Comparison of ENCODE assay signal across 16 cellular contexts in the genomic region with DNA sequence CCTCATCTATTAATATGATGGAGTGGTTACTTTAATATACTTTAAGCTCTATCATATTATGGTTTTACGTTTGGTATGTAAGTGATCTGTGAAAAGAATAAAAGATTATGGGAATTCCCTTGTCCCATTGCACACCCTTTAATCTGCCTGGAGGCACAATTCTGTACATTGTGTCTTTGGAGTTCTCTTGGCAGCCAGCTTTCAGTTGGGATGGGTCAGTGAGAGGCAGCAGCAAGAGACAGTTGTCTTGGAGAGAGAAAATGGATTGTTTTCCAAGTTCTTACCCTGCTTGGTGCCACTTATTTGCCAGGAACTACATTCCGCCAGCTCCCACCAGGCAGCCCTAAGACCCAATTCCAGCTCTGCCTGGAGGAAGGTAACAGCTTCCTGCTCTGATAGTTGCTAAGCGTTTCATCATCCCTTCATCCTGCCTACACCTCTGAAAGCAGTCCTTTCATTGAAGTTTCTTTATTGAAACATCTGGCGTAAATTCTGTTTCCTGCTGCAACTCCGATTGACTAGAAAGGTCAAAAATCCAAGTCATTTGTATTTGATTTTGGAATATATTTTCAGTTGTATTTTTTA.
"Had no signal": no experiment of that assay in that cellular context is flagged by ENCODE, and none has a peak within 500 bp of the region (broad histone marks: within the 10 kb centered on the region; RNA-seq: fewer than 3 reads in every experiment).

No MANE protein-coding gene starts in this region.

- H3K4me3 Mint-ChIP-seq: activated naive CD4-positive, alpha-beta T cell treated with anti-CD3 and anti-CD28 coated beads, Interleukin-2, amount 10 ng/mL, durations not matched to agents 7 days and 5 days; activated T-cell treated with anti-CD3 and anti-CD28 coated beads, Interleukin-2, amount 50 U/mL, for 24 hours; effector memory CD8-positive, alpha-beta T cell; memory B cell; natural killer cell; stimulated activated naive B cell treated with anti-CD40 and anti-IgM and Interleukin-4, amounts not matched to agents 10 μg/mL and 1 μg/mL and 100 μg/mL, for 72 hours had no signal

- H3K27ac Mint-ChIP-seq: activated naive CD4-positive, alpha-beta T cell treated with anti-CD3 and anti-CD28 coated beads, Interleukin-2, amount 10 ng/mL, durations not matched to agents 7 days and 5 days; activated T-cell treated with anti-CD3 and anti-CD28 coated beads, Interleukin-2, amount 50 U/mL, for 24 hours; effector memory CD8-positive, alpha-beta T cell; memory B cell; natural killer cell; stimulated activated naive B cell treated with anti-CD40 and anti-IgM and Interleukin-4, amounts not matched to agents 10 μg/mL and 1 μg/mL and 100 μg/mL, for 72 hours had no signal

- H3K9me3 Mint-ChIP-seq: activated T-cell treated with anti-CD3 and anti-CD28 coated beads, Interleukin-2, amount 50 U/mL, for 24 hours; memory B cell had no signal

- H3K4me1 Mint-ChIP-seq: activated naive CD4-positive, alpha-beta T cell treated with anti-CD3 and anti-CD28 coated beads, Interleukin-2, amount 10 ng/mL, durations not matched to agents 7 days and 5 days; memory B cell; natural killer cell; stimulated activated naive B cell treated with anti-CD40 and anti-IgM and Interleukin-4, amounts not matched to agents 10 μg/mL and 1 μg/mL and 100 μg/mL, for 72 hours had no signal

- ATAC-seq: effector memory CD8-positive, alpha-beta T cell; left lobe of liver; natural killer cell; stimulated activated naive B cell treated with anti-CD40 and anti-IgM and Interleukin-4, amounts not matched to agents 10 μg/mL and 1 μg/mL and 100 μg/mL, for 72 hours had no signal

- H3K36me3 Mint-ChIP-seq: activated naive CD4-positive, alpha-beta T cell treated with anti-CD3 and anti-CD28 coated beads, Interleukin-2, amount 10 ng/mL, durations not matched to agents 7 days and 5 days; memory B cell; natural killer cell; stimulated activated naive B cell treated with anti-CD40 and anti-IgM and Interleukin-4, amounts not matched to agents 10 μg/mL and 1 μg/mL and 100 μg/mL, for 72 hours had no signal

- DNase-seq: activated CD4-positive, alpha-beta T cell treated with anti-CD3 and anti-CD28 coated beads, Interleukin-2, amount 50 U/mL, for 48 hours; activated naive CD4-positive, alpha-beta T cell treated with anti-CD3 and anti-CD28 coated beads, Interleukin-2, amount 10 ng/mL, durations not matched to agents 7 days and 5 days; activated T-cell treated with anti-CD3 and anti-CD28 coated beads, Interleukin-2, amount 50 U/mL, for 24 hours; effector memory CD8-positive, alpha-beta T cell; erythroblast; islet precursor cell; natural killer cell; posterior cingulate gyrus; stimulated activated CD4-positive, alpha-beta T cell treated with anti-CD3 and anti-CD28 coated beads, Interleukin-15, amount 100 ng/mL, for 24 hours; stimulated activated CD4-positive, alpha-beta T cell treated with anti-CD3 and anti-CD28 coated beads, Interleukin-4, amount 100 ng/mL, for 1 hour; stimulated activated naive B cell treated with anti-CD40 and anti-IgM and Interleukin-4, amounts not matched to agents 10 μg/mL and 1 μg/mL and 100 μg/mL, for 72 hours; T-helper 1 cell; T1000; tibial artery had no signal

- H3K27me3 Mint-ChIP-seq: activated naive CD4-positive, alpha-beta T cell treated with anti-CD3 and anti-CD28 coated beads, Interleukin-2, amount 10 ng/mL, durations not matched to agents 7 days and 5 days; activated T-cell treated with anti-CD3 and anti-CD28 coated beads, Interleukin-2, amount 50 U/mL, for 24 hours; effector memory CD8-positive, alpha-beta T cell; memory B cell; stimulated activated naive B cell treated with anti-CD40 and anti-IgM and Interleukin-4, amounts not matched to agents 10 μg/mL and 1 μg/mL and 100 μg/mL, for 72 hours had no signal
